Comparison of ENCODE assay signal across 1 cellular context in the genomic region with DNA sequence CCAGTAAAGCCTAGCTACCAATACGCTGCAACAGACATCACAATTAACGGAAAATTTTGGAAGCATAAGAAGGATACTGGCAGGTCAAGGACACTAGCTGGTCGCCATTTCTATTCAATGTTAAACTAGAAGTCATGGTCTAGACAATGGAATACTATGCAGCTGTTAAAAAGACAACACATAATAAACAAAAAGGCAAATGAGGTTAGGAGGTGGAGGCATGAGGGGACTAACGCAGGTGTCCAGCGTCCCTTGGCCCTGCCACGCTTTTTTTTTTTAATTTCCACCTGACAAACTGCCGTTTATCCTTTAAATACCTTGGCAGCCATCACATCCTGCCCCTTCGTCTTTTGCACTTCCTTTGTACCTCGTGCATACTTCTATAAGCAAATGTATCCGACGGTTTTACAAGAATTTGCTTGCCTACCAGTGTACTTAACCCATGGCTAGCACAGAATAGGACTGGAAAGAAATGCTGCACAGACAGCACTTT.
TF ChIP-seq lines count a peak whose summit lies in the region.

No MANE protein-coding gene starts in this region.

TF ChIP-seq in HCT116, 20 proteins besides CTCF, POLR2A, EP300 and RAD21 (continued from another document):
- no peak for TF ChIP-seq ZBTB33 (IDR thresholded peaks at IDR 0.05; ENCODE audit: extremely low read depth, insufficient replicate concordance, low read length)
